In the genomic region with DNA sequence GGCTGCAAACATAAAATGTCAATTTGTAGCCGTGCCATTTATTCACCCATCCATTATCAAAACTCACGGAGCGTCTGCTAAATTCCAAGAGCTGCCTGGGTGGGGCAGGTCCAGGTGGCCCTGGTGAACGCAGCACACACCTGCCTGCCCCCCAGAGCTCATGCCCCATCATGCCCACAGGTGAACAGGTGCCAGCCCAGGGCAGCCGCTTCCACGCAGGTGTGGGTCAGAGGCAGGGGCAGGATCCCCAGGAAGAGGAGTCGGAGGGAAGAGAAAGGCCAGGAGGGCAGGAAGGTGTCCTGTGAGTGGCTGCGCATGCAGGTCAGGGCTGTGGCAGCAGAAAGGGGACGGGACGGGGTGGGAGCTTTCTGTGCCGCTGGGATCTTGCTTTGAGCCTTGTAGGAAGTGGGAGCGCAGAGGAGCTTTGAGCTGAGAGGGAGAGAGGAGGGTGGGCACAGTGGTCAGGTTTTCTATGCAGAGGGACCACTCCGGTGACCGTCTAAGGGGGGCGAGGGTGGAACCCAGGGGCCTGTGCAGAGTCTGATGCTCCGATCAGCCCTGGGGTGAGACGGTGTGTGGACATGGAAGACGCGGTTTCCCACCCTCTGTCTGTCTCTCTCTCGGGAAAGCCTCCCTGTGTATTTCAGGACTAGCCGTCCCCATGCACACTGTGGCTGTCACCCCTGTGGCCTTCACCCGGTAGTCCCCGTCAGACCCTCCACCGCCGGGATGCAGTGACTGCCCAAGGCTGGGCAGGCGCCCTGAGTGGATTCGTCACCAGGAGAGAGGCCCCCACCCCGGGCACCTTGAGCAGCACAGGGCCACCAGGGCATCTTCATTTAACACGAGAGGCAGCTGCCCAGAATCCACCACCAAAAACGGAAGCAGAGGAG, we compare ENCODE assay signal across 16 cellular contexts. TPM values are rescaled to one million over a fixed set of nuclear protein-coding genes. Genes with fewer than 3 reads are reported as not detected.
"Had no signal": no experiment of that assay in that cellular context is flagged by ENCODE, and none has a peak within 500 bp of the region (broad histone marks: within the 10 kb centered on the region; RNA-seq: fewer than 3 reads in every experiment).

No MANE protein-coding gene starts in this region.

- H3K4me3 ChIP-seq: transverse colon had no signal

- H3K4me1 Mint-ChIP-seq: central memory CD8-positive, alpha-beta T cell; immature natural killer cell had no signal

- H3K4me3 Mint-ChIP-seq: central memory CD8-positive, alpha-beta T cell; immature natural killer cell had no signal

- H3K27ac ChIP-seq: neutrophil, parathyroid adenoma, transverse colon had no signal

- ATAC-seq: activated CD4-positive, CD25-positive, alpha-beta regulatory T cell treated with anti-CD3 and anti-CD28 coated beads, Interleukin-2, amount 50 U/mL, for 24 hours; activated naive CD4-positive, alpha-beta T cell treated with anti-CD3 and anti-CD28 coated beads, Interleukin-2, amount 50 U/mL, for 72 hours had no signal

- H3K36me3 ChIP-seq: neutrophil, transverse colon had no signal

- H3K9me3 ChIP-seq: neutrophil, transverse colon had no signal

- H3K27ac Mint-ChIP-seq: activated naive CD4-positive, alpha-beta T cell treated with anti-CD3 and anti-CD28 coated beads, Interleukin-2, amount 50 U/mL, for 72 hours; activated T-helper 2 cell treated with anti-CD3 and anti-CD28 coated beads, Interferon-gamma antibody, Interleukin-2, Interleukin-4, amounts not matched to agents 10 μg/mL and 5 μg/mL and 100 μg/mL, durations not matched to agents 14 hours and 24 hours and 36 hours; immature natural killer cell had no signal

- H3K4me1 ChIP-seq: parathyroid adenoma, transverse colon had no signal

- H3K27me3 ChIP-seq: neutrophil, transverse colon had no signal

- DNase-seq: activated CD4-positive, alpha-beta T cell treated with anti-CD3 and anti-CD28 coated beads, Interleukin-2, amount 50 U/mL, for 4 hours; activated T-cell treated with anti-CD3 and anti-CD28 coated beads, Interleukin-2, amount 50 U/mL, for 1 hour; effector memory CD4-positive, alpha-beta T cell; foreskin melanocyte; immature natural killer cell; mammary epithelial cell; stimulated activated CD4-positive, alpha-beta T cell treated with anti-CD3 and anti-CD28 coated beads, Interleukin-15, amount 100 ng/mL, for 24 hours; stimulated activated CD4-positive, alpha-beta T cell treated with anti-CD3 and anti-CD28 coated beads, Interleukin-4, amount 100 ng/mL, for 1 hour; stimulated activated naive CD4-positive, alpha-beta T cell; transverse colon had no signal

- H3K9me3 Mint-ChIP-seq: activated naive CD4-positive, alpha-beta T cell treated with anti-CD3 and anti-CD28 coated beads, Interleukin-2, amount 50 U/mL, for 72 hours; central memory CD8-positive, alpha-beta T cell; immature natural killer cell had no signal

RNA-seq across cellular contexts. Expression of a gene that starts 26.7 kb away (rescaled TPM):
- total RNA-seq: activated T-helper 2 cell treated with anti-CD3 and anti-CD28 coated beads, Interferon-gamma antibody, Interleukin-2, Interleukin-4, amounts not matched to agents 10 μg/mL and 5 μg/mL and 100 μg/mL, durations not matched to agents 14 hours and 24 hours and 36 hours; mammary epithelial cell had no signal
